ENCODE assay signal across 1 cellular context in the genomic region with DNA sequence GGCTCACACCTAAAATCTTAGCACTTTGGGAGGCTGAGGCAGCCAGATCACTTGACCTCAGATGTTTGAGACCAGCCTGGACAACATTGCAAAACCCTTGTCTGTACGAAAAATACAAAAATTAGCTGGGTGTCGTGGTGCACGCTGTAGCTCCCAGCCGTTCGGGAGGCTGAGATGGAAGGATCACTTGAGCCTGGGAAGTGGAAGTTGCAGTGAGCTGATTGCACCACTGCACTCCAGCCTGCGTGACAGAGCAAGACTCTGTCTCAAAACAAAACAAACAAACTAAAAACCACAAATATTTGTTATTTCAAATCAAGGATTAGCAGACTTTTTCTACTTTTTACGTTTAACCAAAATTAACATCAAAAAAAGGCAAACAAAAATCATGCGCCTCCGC.
TF ChIP-seq lines count a peak whose summit lies in the region.

No MANE protein-coding gene starts in this region.

TF ChIP-seq in IMR-90, 13 proteins besides CTCF, POLR2A, EP300 and RAD21 (continued from another document):
- peak; percentile 90 for TF ChIP-seq CEBPB (IDR thresholded peaks at IDR 0.05; ENCODE audit: low read depth, low read length)
- TF ChIP-seq MAZ (IDR thresholded peaks at IDR 0.05; ENCODE audit: borderline replicate concordance, low read depth, low read length), result no peak
